ENCODE assay signal across 34 cellular contexts in genomic region chr7:28382146-28382545, GRCh38. TPM values are rescaled to one million over a fixed set of nuclear protein-coding genes. Genes with fewer than 3 reads are reported as not detected.
"Had no signal": no experiment of that assay in that cellular context is flagged by ENCODE, and none has a peak within 500 bp of the region (broad histone marks: within the 10 kb centered on the region; RNA-seq: fewer than 3 reads in every experiment).

No MANE protein-coding gene starts in this region.

- H3K4me3 ChIP-seq: ascending aorta, breast epithelium, cardiac muscle cell, colonic mucosa, dorsolateral prefrontal cortex, gastrocnemius medialis, heart left ventricle had no signal

- H3K36me3 ChIP-seq: ascending aorta, breast epithelium, cardiac muscle cell, colonic mucosa, gastrocnemius medialis, heart left ventricle had no signal

- H3K4me1 ChIP-seq: ascending aorta, breast epithelium, colonic mucosa, foreskin keratinocyte, gastrocnemius medialis had no signal

- H3K27ac ChIP-seq: ascending aorta, breast epithelium, cardiac muscle cell, colonic mucosa, dorsolateral prefrontal cortex, foreskin keratinocyte, gastrocnemius medialis, heart left ventricle had no signal

- DNase-seq: activated CD4-positive, alpha-beta memory T cell treated with anti-CD3 and anti-CD28 coated beads for 36 hours; activated CD4-positive, alpha-beta T cell treated with anti-CD3 and anti-CD28 coated beads for 36 hours; activated CD4-positive, alpha-beta T cell treated with anti-CD3 and anti-CD28 coated beads, Interleukin-2, amount 10 ng/mL, durations not matched to agents 24 days and 14 days; activated CD4-positive, CD25-positive, alpha-beta regulatory T cell; activated CD4-positive, CD25-positive, alpha-beta regulatory T cell treated with anti-CD3 and anti-CD28 coated beads, Interleukin-2, amount 50 U/mL, for 72 hours; activated CD8-positive, alpha-beta memory T cell treated with anti-CD3 and anti-CD28 coated beads, Interleukin-2, amount 10 ng/mL, durations not matched to agents 7 days and 5 days; activated CD8-positive, alpha-beta memory T cell treated with anti-CD3 and anti-CD28 coated beads, Interleukin-2, amount 50 U/mL, for 4 hours; activated CD8-positive, alpha-beta T cell treated with anti-CD3 and anti-CD28 coated beads, Interleukin-2, amount 10 ng/mL, durations not matched to agents 7 days and 5 days; activated gamma-delta T cell; activated naive CD4-positive, alpha-beta T cell; activated naive CD4-positive, alpha-beta T cell treated with anti-CD3 and anti-CD28 coated beads, Interleukin-2, amount 10 ng/mL, durations not matched to agents 7 days and 5 days; activated naive CD8-positive, alpha-beta T cell treated with anti-CD3 and anti-CD28 coated beads, Interleukin-2, amount 10 ng/mL, durations not matched to agents 7 days and 5 days; activated T-cell treated with anti-CD3 and anti-CD28 coated beads, Interleukin-2, amount 50 U/mL, for 1 hour; activated T-cell treated with anti-CD3 and anti-CD28 coated beads, Interleukin-2, amount 50 U/mL, for 48 hours; central memory CD4-positive, alpha-beta T cell; cerebellar nuclear complex; colonic mucosa; dorsolateral prefrontal cortex; effector memory CD4-positive, alpha-beta T cell; endodermal cell; foreskin keratinocyte; gastrocnemius medialis; glutamatergic neuron; heart left ventricle; T-helper 2 cell had no signal

- ATAC-seq: activated CD4-positive, alpha-beta T cell treated with anti-CD3 and anti-CD28 coated beads for 36 hours; activated CD8-positive, alpha-beta memory T cell treated with anti-CD3 and anti-CD28 coated beads, Interleukin-2, amount 10 ng/mL, durations not matched to agents 7 days and 5 days; activated CD8-positive, alpha-beta T cell treated with anti-CD3 and anti-CD28 coated beads, Interleukin-2, amount 10 ng/mL, durations not matched to agents 7 days and 5 days; activated naive CD4-positive, alpha-beta T cell treated with anti-CD3 and anti-CD28 coated beads, Interleukin-2, amount 50 U/mL, for 72 hours; esophagus mucosa; foreskin keratinocyte; gastrocnemius medialis; heart left ventricle had no signal

- H3K9me3 ChIP-seq: ascending aorta, breast epithelium, colonic mucosa, gastrocnemius medialis, heart left ventricle had no signal

- H3K27me3 ChIP-seq: ascending aorta, breast epithelium, cardiac muscle cell, colonic mucosa, dorsolateral prefrontal cortex, gastrocnemius medialis, heart left ventricle had no signal

RNA-seq across cellular contexts. Expression of gene CREB5, which starts 30.2 kb away (rescaled TPM):
- total RNA-seq: activated CD4-positive, alpha-beta T cell treated with anti-CD3 and anti-CD28 coated beads, Interleukin-2, amount 10 ng/mL, durations not matched to agents 24 days and 14 days; activated CD8-positive, alpha-beta memory T cell treated with anti-CD3 and anti-CD28 coated beads for 36 hours; activated CD8-positive, alpha-beta memory T cell treated with anti-CD3 and anti-CD28 coated beads, Interleukin-2, amount 10 ng/mL, durations not matched to agents 7 days and 5 days; activated CD8-positive, alpha-beta T cell treated with anti-CD3 and anti-CD28 coated beads, Interleukin-2, amount 10 ng/mL, durations not matched to agents 7 days and 5 days; activated naive CD8-positive, alpha-beta T cell treated with anti-CD3 and anti-CD28 coated beads, Interleukin-2, amount 10 ng/mL, durations not matched to agents 7 days and 5 days; activated T-helper 1 cell treated with anti-CD3 and anti-CD28 coated beads, Interleukin-12 subunit alpha, Interleukin-12 subunit beta, Interleukin-2, Interleukin-4 antibody, amounts not matched to agents 30 ng/mL and 10 ng/mL and 1 ng/mL, durations not matched to agents 14 hours and 24 hours and 36 hours; activated T-helper 2 cell treated with anti-CD3 and anti-CD28 coated beads, Interferon-gamma antibody, Interleukin-2, Interleukin-4, amounts not matched to agents 10 μg/mL and 5 μg/mL and 100 μg/mL, durations not matched to agents 14 hours and 24 hours and 36 hours; T-helper 1 cell treated with Interleukin-12 subunit alpha and Interleukin-12 subunit beta and Interleukin-4 antibody, amounts not matched to agents 30 ng/mL and 1 ng/mL, for 36 hours had no signal
